In the genomic region with DNA sequence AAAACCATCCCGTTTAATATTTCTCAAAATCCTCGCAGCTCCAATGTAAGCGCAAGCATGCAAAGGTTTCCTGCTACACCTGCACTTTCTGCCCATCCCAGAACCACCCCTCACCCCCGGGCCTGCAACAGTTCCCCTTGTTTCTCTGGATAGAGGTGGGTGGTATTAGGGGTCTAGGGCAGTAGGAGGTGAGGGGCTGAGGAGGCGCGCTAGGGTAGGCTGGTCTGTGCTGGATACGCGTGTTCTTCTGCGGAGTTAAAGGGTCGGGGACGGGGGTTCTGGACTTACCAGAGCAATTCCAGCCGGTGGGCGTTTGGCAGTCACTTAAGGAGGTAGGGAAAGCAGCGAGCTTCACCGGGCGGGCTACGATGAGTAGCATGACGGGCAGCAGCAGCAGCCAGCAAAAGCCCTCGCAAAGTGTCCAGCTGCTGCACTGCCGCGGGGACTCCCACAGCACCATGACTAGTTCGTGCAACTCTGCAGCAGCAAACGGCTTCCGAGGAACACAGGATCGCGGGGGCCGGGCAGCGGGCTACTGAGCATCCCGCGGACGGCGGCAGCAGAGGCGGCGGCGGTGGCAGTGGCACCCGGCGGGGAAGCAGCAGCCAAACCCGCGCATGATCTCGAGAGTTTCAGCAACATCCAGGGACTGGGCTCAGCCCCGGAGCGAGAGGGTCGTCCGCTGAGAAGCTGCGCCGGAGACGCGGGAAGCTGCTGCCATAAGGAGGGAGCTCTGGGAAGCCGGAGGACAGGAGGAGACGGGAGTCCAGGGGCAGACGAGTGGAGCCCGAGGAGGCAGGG, we compare ENCODE assay signal across 8 cellular contexts. TPM values are rescaled to one million over a fixed set of nuclear protein-coding genes. Genes with fewer than 3 reads are reported as not detected.
DNase-seq lines count a peak whose midpoint lies in the region; ATAC-seq and TF ChIP-seq lines count a peak whose summit lies in the region.

No MANE protein-coding gene starts in this region.

- TF ChIP-seq CTCF in epithelial cell of esophagus (IDR thresholded peaks at IDR 0.05; ENCODE audit: insufficient read depth, low read depth, low read length, missing control alignments) (no peak), natural killer cell (IDR thresholded peaks at IDR 0.05) (no peak), vagina (IDR thresholded peaks at IDR 0.05) (no peak)

- ATAC-seq in HG03354 (IDR thresholded peaks at IDR 0.05; ENCODE audit: poor library complexity, severe bottlenecking, unreplicated experiment): peak; percentile 45
- ATAC-seq in natural killer cell: peak in 2 of 3 donors; percentile 26 to 50

- H3K27me3 ChIP-seq in vagina: peaks cover 26% of the 10 kb centered on the region

- peak overlapping the region; percentile 3 for H3K4me3 ChIP-seq in epithelial cell of esophagus (ENCODE audit: low read length)
- H3K4me3 ChIP-seq in vagina: peak overlapping the region; percentile 41 to 47

- no peak for TF ChIP-seq POLR2A in vagina (IDR thresholded peaks at IDR 0.05)

- intact Hi-C loops in natural killer cell (cut with micrococcal nuclease) (no loop called here), vagina (cut with DNase I) (no loop called here)

- no peak overlapping the region for H3K27ac ChIP-seq in vagina

- no peak overlapping the region for H3K27ac Mint-ChIP-seq in natural killer cell

- no peaks in the 10 kb centered on the region for H3K36me3 Mint-ChIP-seq in natural killer cell

- H3K4me3 Mint-ChIP-seq in natural killer cell: peak overlapping the region; percentile 83

- no peaks in the 10 kb centered on the region for H3K9me3 Mint-ChIP-seq in natural killer cell

- DNase-seq in SHP77 (lab: John Stamatoyannopoulos, UW) (peak; percentile 20 to 25), SHP77 treated with DMSO at 0.1 percent for 48 hours (lab: John Stamatoyannopoulos, UW) (no peak), epithelial cell of esophagus (ENCODE audit: low read depth) (peak; percentile 15), natural killer cell (no peak), vagina (ENCODE audit: extremely low spot score in 2 of 2) (no peak), NOMO-1 treated with dmso at 0.1 percent for 144 hours (lab: John Stamatoyannopoulos, UW; ENCODE audit: unreplicated experiment) (no peak)
- peak; percentile 28 for DNase-seq in activated CD4-positive, CD25-positive, alpha-beta regulatory T cell treated with anti-CD3 and anti-CD28 coated beads, Interleukin-2, amount 50 U/mL, for 72 hours

- H3K36me3 ChIP-seq in vagina: no peaks in the 10 kb centered on the region

- H3K27me3 Mint-ChIP-seq in natural killer cell (ENCODE audit: low read depth in 2 of 2): peaks cover 49 to 66% of the 10 kb centered on the region in 2 donors

- H3K9me3 ChIP-seq in vagina: no peaks in the 10 kb centered on the region

- H3K4me1 ChIP-seq in vagina: peaks cover 36% of the 10 kb centered on the region

- peaks cover 24 to 31% of the 10 kb centered on the region in 2 donors for H3K4me1 Mint-ChIP-seq in natural killer cell

RNA-seq across cellular contexts. Expression of a gene that starts 0.5 kb away (rescaled TPM):
- total RNA-seq in natural killer cell (not detected), vagina (not detected)

Comparison
In these comparisons a context has a peak if more than half of its experiments do, and no peak if none do; other contexts are left out.
1. DNase-seq: peak in SHP77 (2 of 2), activated CD4-positive, CD25-positive, alpha-beta regulatory T cell treated with anti-CD3 and anti-CD28 coated beads, Interleukin-2, amount 50 U/mL, for 72 hours (single experiment) and epithelial cell of esophagus (single experiment); none in SHP77 treated with DMSO at 0.1 percent for 48 hours (single experiment), natural killer cell (single experiment), vagina (0 of 2) and NOMO-1 treated with dmso at 0.1 percent for 144 hours (single experiment).